15 cellular contexts compared by ENCODE assay signal in genomic region chr7:1124816-1125602, GRCh38. TPM values are rescaled to one million over a fixed set of nuclear protein-coding genes. Genes with fewer than 3 reads are reported as not detected.
DNase-seq lines count a peak whose midpoint lies in the region; ATAC-seq and TF ChIP-seq lines count a peak whose summit lies in the region.
"Had no signal": no experiment of that assay in that cellular context is flagged by ENCODE, and none has a peak within 500 bp of the region (broad histone marks: within the 10 kb centered on the region; RNA-seq: fewer than 3 reads in every experiment).

No MANE protein-coding gene starts in this region.

- 49% methylated on average over 5 of the region's 23 CpGs for WGBS in right lobe of liver (ENCODE audit: insufficient coverage, low coverage, low lambda C conversion rate, missing lambda C conversion rate)

- no peak for DNase-seq in NT2/D1 (ENCODE audit: low read depth, low spot score)
- DNase-seq in epithelial cell of esophagus (ENCODE audit: low read depth) = peak; percentile 28
- DNase-seq in right lobe of liver = peak in 2 of 3 donors; percentile 55 to 70
- no peak for DNase-seq in NK-92 (lab: John Stamatoyannopoulos, UW; ENCODE audit: unreplicated experiment)
- no peak for DNase-seq in vagina (ENCODE audit: extremely low spot score in 2 of 2)
- no peak for DNase-seq in COLO829 (ENCODE audit: low spot score)
- DNase-seq: activated naive CD4-positive, alpha-beta T cell treated with Interleukin-2 at 50 U/mL for 16 hours; foreskin melanocyte; NCI-H1048; NCI-H510A had no signal

- TF ChIP-seq CTCF in epithelial cell of esophagus (IDR thresholded peaks at IDR 0.05; ENCODE audit: insufficient read depth, low read depth, low read length, missing control alignments) (no peak), right lobe of liver (IDR thresholded peaks at IDR 0.05) (no peak), vagina (IDR thresholded peaks at IDR 0.05) (no peak)

- H3K36me3 ChIP-seq in NT2/D1 (ENCODE audit: insufficient read depth, insufficient read length, low read length) = peaks cover 46% of the 10 kb centered on the region
- H3K36me3 ChIP-seq in right lobe of liver = no peaks in the 10 kb centered on the region
- H3K36me3 ChIP-seq in subcutaneous abdominal adipose tissue (ENCODE audit: control insufficient read depth in 5 of 5, insufficient read depth in 5 of 5, low read length in 5 of 5) = peaks cover 0 to 16% (median 7%) of the 10 kb centered on the region in 5 donors
- peaks cover 0 to 5% of the 10 kb centered on the region in 2 donors for H3K36me3 ChIP-seq in vagina
- H3K36me3 ChIP-seq: neural progenitor cell had no signal

- ATAC-seq in right lobe of liver (peak; percentile 34 to 86 (median 56)), HG03045 (IDR thresholded peaks at IDR 0.05; ENCODE audit: unreplicated experiment) (no peak)
- ATAC-seq: stimulated activated effector memory CD8-positive, alpha-beta T cell treated with anti-CD3 and anti-CD28 coated beads, Interleukin-12 subunit alpha, Interleukin-12 subunit beta, amount 100 ng/mL, for 72 hours had no signal

- H3K9me3 ChIP-seq in NT2/D1 (ENCODE audit: insufficient read depth, low read length) = no peaks in the 10 kb centered on the region
- no peaks in the 10 kb centered on the region for H3K9me3 ChIP-seq in right lobe of liver
- no peaks in the 10 kb centered on the region for H3K9me3 ChIP-seq in subcutaneous abdominal adipose tissue (ENCODE audit: control insufficient read depth in 5 of 5, low read length in 5 of 5)
- no peaks in the 10 kb centered on the region for H3K9me3 ChIP-seq in vagina

- no peak for TF ChIP-seq POLR2A in right lobe of liver (IDR thresholded peaks at IDR 0.05)
- TF ChIP-seq POLR2A in vagina (IDR thresholded peaks at IDR 0.05) = no peak

- intact Hi-C loops in right lobe of liver (cut with DNase I) = loop anchor here (5.0 kb wide), 2 partner anchors 38 to 43 kb away; partner anchors contain the start of gene GPER1 (in 1 of the 2)
- intact Hi-C loops in vagina (cut with DNase I) = loop anchor here (2.0 to 5.0 kb wide), 2 partner anchors 20 to 38 kb away; partner anchors contain the start of gene GPER1

- H3K27me3 ChIP-seq in NT2/D1 (ENCODE audit: insufficient read depth, insufficient read length) (no peaks in the 10 kb centered on the region), right lobe of liver (no peaks in the 10 kb centered on the region), subcutaneous abdominal adipose tissue (ENCODE audit: control insufficient read depth in 5 of 5, insufficient read depth in 4 of 5, low read length in 5 of 5) (no peaks in the 10 kb centered on the region), vagina (no peaks in the 10 kb centered on the region)
- H3K27me3 ChIP-seq: neural progenitor cell had no signal

- H3K9ac ChIP-seq in NT2/D1 (ENCODE audit: insufficient read length, low read depth) (peak overlapping the region; percentile 12), subcutaneous abdominal adipose tissue (ENCODE audit: low read length in 5 of 5) (peak overlapping the region in 2 of 5 donors; percentile 30 to 77)
- H3K9ac ChIP-seq: neural progenitor cell had no signal

- H3K4me1 ChIP-seq in NT2/D1 (ENCODE audit: insufficient read depth, insufficient read length) (peaks cover 22% of the 10 kb centered on the region), right lobe of liver (peaks cover 0 to 6% (median 0%) of the 10 kb centered on the region in 4 donors), subcutaneous abdominal adipose tissue (ENCODE audit: control insufficient read depth in 5 of 5, insufficient read depth in 5 of 5, low read length in 5 of 5) (peaks cover 2 to 34% (median 31%) of the 10 kb centered on the region in 5 donors), vagina (peaks cover 25% of the 10 kb centered on the region)

- H3K4me3 ChIP-seq in NT2/D1 (ENCODE audit: insufficient read length, low read depth) (no peak overlapping the region), epithelial cell of esophagus (ENCODE audit: low read length) (no peak overlapping the region), right lobe of liver (no peak overlapping the region), subcutaneous abdominal adipose tissue (ENCODE audit: low read depth in 1 of 5, low read length in 5 of 5) (peak overlapping the region; percentile 51 to 60 (median 53)), vagina (no peak overlapping the region)
- H3K4me3 ChIP-seq: neural progenitor cell had no signal

- H3K27ac ChIP-seq in right lobe of liver (no peak overlapping the region), subcutaneous abdominal adipose tissue (ENCODE audit: low read depth, low read length) (peak overlapping the region; percentile 72), vagina (no peak overlapping the region)

RNA-seq across cellular contexts. Expression of gene ZFAND2A, which starts 35.0 kb away (rescaled TPM):
- total RNA-seq in right lobe of liver (10 to 100 TPM; 24.3 to 43.1 (median 31.8) TPM), vagina (30.9 TPM)

RNA-seq across cellular contexts. Expression of gene GPER1, which starts 37.1 kb away (rescaled TPM):
- total RNA-seq in right lobe of liver (10 to 100 TPM in 4 of 6 experiments, 1 to 10 TPM in 2; 7.0 to 26.4 (median 11.9) TPM), vagina (8.3 TPM)
- total RNA-seq: CD8-positive, alpha-beta memory T cell had no signal

Comparison
In these comparisons a context has a peak if more than half of its experiments do, and no peak if none do; other contexts are left out.
1. DNase-seq: peak in epithelial cell of esophagus (single experiment) and right lobe of liver (2 of 3); none in NT2/D1 (single experiment), NK-92 (single experiment), vagina (0 of 2) and COLO829 (single experiment).
2. H3K4me3 ChIP-seq: peak in subcutaneous abdominal adipose tissue (5 of 5); none in NT2/D1 (single experiment), epithelial cell of esophagus (single experiment), right lobe of liver (0 of 3) and vagina (0 of 2).